ENCODE assay signal across 8 cellular contexts in the genomic region with DNA sequence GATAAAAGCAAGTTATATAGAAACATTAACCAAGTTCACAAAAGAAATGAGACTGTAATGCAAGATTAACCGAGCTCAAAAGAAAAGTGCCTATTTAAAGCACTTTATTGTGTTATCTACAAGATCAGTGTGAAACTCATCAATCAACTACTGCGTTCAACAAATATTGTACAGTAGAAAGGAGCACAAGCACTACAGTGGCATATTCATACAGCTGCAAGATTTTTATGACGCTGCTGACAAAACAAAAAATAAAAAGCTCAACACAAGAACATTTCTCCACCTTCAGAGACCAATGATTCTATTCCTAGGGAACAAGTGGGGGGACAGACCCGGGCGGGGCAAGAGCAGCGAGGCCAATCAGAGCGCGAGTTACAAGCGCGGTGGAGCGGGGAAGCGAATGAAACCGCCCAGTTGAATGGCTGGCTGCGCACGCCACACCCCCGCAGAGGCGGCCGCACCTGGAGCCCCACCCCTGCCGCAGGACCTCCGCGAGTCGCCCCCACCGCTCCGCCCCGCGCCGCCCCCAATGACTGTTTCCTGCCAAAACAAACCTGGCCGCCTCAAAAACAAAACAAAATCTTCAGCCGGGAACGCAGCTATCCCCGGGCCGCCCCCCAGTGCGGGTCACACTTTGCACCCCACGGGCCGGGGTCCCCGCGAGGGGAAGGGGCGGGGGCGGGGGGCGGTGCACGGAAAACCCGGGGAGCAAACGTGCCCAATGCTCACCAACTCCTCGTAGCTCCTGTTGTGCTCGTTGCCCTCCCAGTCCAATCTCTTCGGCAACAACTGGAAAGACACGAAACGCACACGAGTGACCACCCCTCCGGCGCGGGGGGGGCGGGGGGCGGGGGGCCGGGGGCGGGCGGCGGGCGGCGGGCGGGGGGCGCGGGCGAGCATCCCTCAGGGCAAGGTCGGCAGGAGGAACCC. TPM values are rescaled to one million over a fixed set of nuclear protein-coding genes. Genes with fewer than 3 reads are reported as not detected.
DNase-seq lines count a peak whose midpoint lies in the region; ATAC-seq lines count a peak whose summit lies in the region.

No MANE protein-coding gene starts in this region.

- peak; percentile 82 for ATAC-seq in GM21381 (IDR thresholded peaks at IDR 0.05; ENCODE audit: unreplicated experiment)

- DNase-seq in COLO668 (lab: John Stamatoyannopoulos, UW; ENCODE audit: unreplicated experiment) = peak; percentile 92
- DNase-seq in HT1080 (ENCODE audit: low read depth) = peak; percentile 88
- DNase-seq in NK-92 treated with Interleukin-12 subunit alpha and Interleukin-12 subunit beta, amount 100 ng/mL, for 24 hours (lab: John Stamatoyannopoulos, UW) = peak; percentile 93
- DNase-seq in activated CD8-positive, alpha-beta memory T cell treated with anti-CD3 and anti-CD28 coated beads for 4 hours (ENCODE audit: low read depth in 2 of 2) = peak; percentile 87 to 89
- DNase-seq in effector CD8-positive, alpha-beta T cell (lab: John Stamatoyannopoulos, UW) = peak; percentile 94
- DNase-seq in lung microvascular endothelial cell (ENCODE audit: low read depth in 2 of 2) = peak; percentile 94 to 96
- DNase-seq in stimulated activated CD4-positive, alpha-beta T cell treated with anti-CD3 and anti-CD28 coated beads, TNF-alpha, amount 100 ng/mL, for 24 hours (ENCODE audit: low read depth in 3 of 3) = peak; percentile 88 to 93 (median 89)

RNA-seq across cellular contexts. Expression of a gene that starts 1.1 kb away (rescaled TPM):
- total RNA-seq in HT1080 (2014; rRNA removed; shearing (Covaris generic)) = 12.6 and 14.6 TPM in 2 replicates
- polyA plus RNA-seq in HT1080 (2015; cell fraction: cytosol; rRNA removed) = 14.6 and 17.0 TPM in 2 replicates
- polyA plus RNA-seq in HT1080 (2015; cell fraction: nucleus; rRNA removed) = 18.4 and 19.4 TPM in 2 replicates
- total RNA-seq in lung microvascular endothelial cell = 33.8 and 51.2 TPM in 2 replicates

RNA-seq across cellular contexts. Expression of a gene that starts 36.5 kb away (rescaled TPM):
- total RNA-seq in HT1080 (2014; rRNA removed; shearing (Covaris generic)) = 152 and 165 TPM in 2 replicates
- 173 and 194 TPM in 2 replicates for polyA plus RNA-seq in HT1080 (2015; cell fraction: cytosol; rRNA removed)
- polyA plus RNA-seq in HT1080 (2015; cell fraction: nucleus; rRNA removed) = 133 and 151 TPM in 2 replicates
- 160 and 189 TPM in 2 replicates for total RNA-seq in lung microvascular endothelial cell

Comparison
In these comparisons a context has a peak if more than half of its experiments do, and no peak if none do; other contexts are left out.
1. Peak in every context shown above with its lines: DNase-seq and ATAC-seq.